In genomic region chr17:72117748-72118587, GRCh38 we compare ENCODE assay signal across 9 cellular contexts. TPM values are rescaled to one million over a fixed set of nuclear protein-coding genes. Genes with fewer than 3 reads are reported as not detected.
DNase-seq lines count a peak whose midpoint lies in the region; ATAC-seq and TF ChIP-seq lines count a peak whose summit lies in the region.
"Had no signal": no experiment of that assay in that cellular context is flagged by ENCODE, and none has a peak within 500 bp of the region (broad histone marks: within the 10 kb centered on the region; RNA-seq: fewer than 3 reads in every experiment).

No MANE protein-coding gene starts in this region.

- H3K36me3 Mint-ChIP-seq in activated naive CD4-positive, alpha-beta T cell treated with anti-CD3 and anti-CD28 coated beads, Interleukin-2, amount 10 ng/mL, durations not matched to agents 7 days and 5 days = peaks cover 3% of the 10 kb centered on the region
- H3K36me3 Mint-ChIP-seq in mesothelial cell of epicardium = peaks cover 3% of the 10 kb centered on the region

- no peaks in the 10 kb centered on the region for H3K4me1 Mint-ChIP-seq in activated naive CD4-positive, alpha-beta T cell treated with anti-CD3 and anti-CD28 coated beads, Interleukin-2, amount 10 ng/mL, durations not matched to agents 7 days and 5 days
- H3K4me1 Mint-ChIP-seq in mesothelial cell of epicardium = peaks cover 55% of the 10 kb centered on the region

- DNase-seq in activated naive CD4-positive, alpha-beta T cell treated with anti-CD3 and anti-CD28 coated beads, Interleukin-2, amount 10 ng/mL, durations not matched to agents 7 days and 5 days = no peak
- no peak for DNase-seq in activated naive CD4-positive, alpha-beta T cell treated with Interleukin-2 at 50 U/mL for 16 hours
- DNase-seq in mesothelial cell of epicardium (ENCODE audit: low spot score in 2 of 2, unreplicated experiment in 2 of 2) = peak in 1 of 2 experiments; percentile 45
- no peak for DNase-seq in tibial artery
- DNase-seq in HCEC 1CT = no peak
- DNase-seq in effector CD8-positive, alpha-beta T cell (lab: John Stamatoyannopoulos, UW) = no peak

- no peak overlapping the region for H3K4me3 Mint-ChIP-seq in activated naive CD4-positive, alpha-beta T cell treated with anti-CD3 and anti-CD28 coated beads, Interleukin-2, amount 10 ng/mL, durations not matched to agents 7 days and 5 days
- peak overlapping the region; percentile 73 for H3K4me3 Mint-ChIP-seq in mesothelial cell of epicardium

- CTCF ChIA-PET in activated naive CD4-positive, alpha-beta T cell treated with anti-CD3 and anti-CD28 coated beads, Interleukin-2, amount 10 ng/mL, durations not matched to agents 7 days and 5 days (lab: Charles Lee) = no interaction called here

- H3K9me3 ChIP-seq in ectodermal cell (ENCODE audit: control insufficient read depth, low read length) (no peaks in the 10 kb centered on the region), tibial artery (no peaks in the 10 kb centered on the region)

- ATAC-seq in GM18868 (IDR thresholded peaks at IDR 0.05; ENCODE audit: unreplicated experiment) = no peak

- H3K4me1 ChIP-seq in ectodermal cell (ENCODE audit: control insufficient read depth, insufficient read depth, low read length) = peaks cover 19% of the 10 kb centered on the region
- H3K4me1 ChIP-seq in tibial artery = peaks cover 0 to 54% (median 40%) of the 10 kb centered on the region in 4 donors

- peak overlapping the region; percentile 37 for H3K4me3 ChIP-seq in ectodermal cell (ENCODE audit: insufficient read depth, low read depth, low read length)
- H3K4me3 ChIP-seq in tibial artery = peak overlapping the region; percentile 33 to 48

- no peaks in the 10 kb centered on the region for H3K9me3 Mint-ChIP-seq in activated naive CD4-positive, alpha-beta T cell treated with anti-CD3 and anti-CD28 coated beads, Interleukin-2, amount 10 ng/mL, durations not matched to agents 7 days and 5 days
- no peaks in the 10 kb centered on the region for H3K9me3 Mint-ChIP-seq in mesothelial cell of epicardium

- peak overlapping the region; percentile 68 for H3K27ac Mint-ChIP-seq in activated naive CD4-positive, alpha-beta T cell treated with anti-CD3 and anti-CD28 coated beads, Interleukin-2, amount 10 ng/mL, durations not matched to agents 7 days and 5 days
- H3K27ac Mint-ChIP-seq in mesothelial cell of epicardium = no peak overlapping the region

- H3K36me3 ChIP-seq in ectodermal cell (ENCODE audit: control insufficient read depth, insufficient read depth, low read length) (peaks cover 1% of the 10 kb centered on the region), tibial artery (peaks cover 0 to 4% (median 0%) of the 10 kb centered on the region in 3 donors)

- WGBS in ectodermal cell, 2 experiments = 1 to 2% methylated on average over 56 of the region's 56 CpGs

- peaks cover 71% of the 10 kb centered on the region for H3K27me3 ChIP-seq in ectodermal cell (ENCODE audit: control insufficient read depth, insufficient read depth, low read length, poor library complexity, severe bottlenecking)
- peaks cover 0 to 33% of the 10 kb centered on the region in 2 donors for H3K27me3 ChIP-seq in tibial artery

- H3K27me3 Mint-ChIP-seq in activated naive CD4-positive, alpha-beta T cell treated with anti-CD3 and anti-CD28 coated beads, Interleukin-2, amount 10 ng/mL, durations not matched to agents 7 days and 5 days = peaks cover 93% of the 10 kb centered on the region
- peaks cover 79% of the 10 kb centered on the region for H3K27me3 Mint-ChIP-seq in mesothelial cell of epicardium (ENCODE audit: low read depth)

- TF ChIP-seq CTCF in mesothelial cell of epicardium (IDR thresholded peaks at IDR 0.05; ENCODE audit: unreplicated experiment) = no peak
- no peak for TF ChIP-seq CTCF in tibial artery (IDR thresholded peaks at IDR 0.05)

- H3K27ac ChIP-seq in ectodermal cell (ENCODE audit: insufficient read depth, low read depth, low read length, poor library complexity, severe bottlenecking) (no peak overlapping the region), tibial artery (no peak overlapping the region)

- intact Hi-C loops in tibial artery (cut with DNase I; ENCODE audit: low total_unique reads) = loop anchor here (10.0 kb wide), 1 partner anchor 153 kb away; no protein-coding TSS in a partner anchor

RNA-seq across cellular contexts. Expression of gene SOX9, which starts 2.9 kb away (rescaled TPM):
- 59.7 TPM for polyA plus RNA-seq in ectodermal cell (2013, experiment 1 of 4)
- polyA plus RNA-seq in ectodermal cell (2013, experiment 2 of 4) = 51.6 TPM
- 29.5 TPM for polyA plus RNA-seq in ectodermal cell (2013, experiment 3 of 4)
- 32.3 TPM for polyA plus RNA-seq in ectodermal cell (2013, experiment 4 of 4)
- 43.2 to 47.8 TPM (median 47.1 TPM) in 3 replicates for total RNA-seq in mesothelial cell of epicardium
- total RNA-seq: activated CD8-positive, alpha-beta memory T cell treated with anti-CD3 and anti-CD28 coated beads for 36 hours had no signal
